Comparison of ENCODE assay signal across 9 cellular contexts in the genomic region with DNA sequence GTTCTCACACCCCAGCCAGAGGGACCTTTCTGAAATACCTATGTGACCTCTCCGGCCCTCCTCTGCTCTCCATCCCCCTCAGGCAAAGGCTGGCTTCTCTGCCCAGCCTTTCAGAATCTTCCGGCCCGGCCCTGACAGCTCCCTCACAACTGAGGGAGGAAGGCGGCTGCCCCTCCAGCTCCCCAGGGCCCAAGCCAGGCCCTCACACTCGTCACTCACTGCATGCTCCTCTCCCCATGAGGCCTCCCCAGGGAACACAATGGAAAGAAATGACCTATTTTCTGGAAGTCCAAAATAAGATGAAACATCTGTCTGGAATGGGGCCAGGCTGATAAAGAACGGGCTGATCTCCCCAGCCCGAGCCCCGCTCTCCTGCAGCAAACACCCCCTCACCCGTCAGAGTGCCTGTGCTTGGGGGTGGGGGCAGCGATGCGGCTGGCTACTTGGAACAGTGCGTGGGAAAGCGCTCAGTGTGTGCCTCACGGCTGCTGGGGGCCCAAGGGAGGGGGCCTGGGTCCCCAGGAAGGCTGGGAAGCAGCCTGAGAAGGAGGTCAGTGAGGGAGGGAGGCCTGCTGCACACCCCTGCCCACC. TPM values are rescaled to one million over a fixed set of nuclear protein-coding genes. Genes with fewer than 3 reads are reported as not detected.
DNase-seq lines count a peak whose midpoint lies in the region; ATAC-seq and TF ChIP-seq lines count a peak whose summit lies in the region.
"Had no signal": no experiment of that assay in that cellular context is flagged by ENCODE, and none has a peak within 500 bp of the region (broad histone marks: within the 10 kb centered on the region; RNA-seq: fewer than 3 reads in every experiment).

No MANE protein-coding gene starts in this region.

- no peak for DNase-seq in RWPE1 (ENCODE audit: low spot score)
- no peak for DNase-seq in esophagus squamous epithelium (lab: John Stamatoyannopoulos, UW)
- DNase-seq in myocyte (ENCODE audit: low read depth), result peak; percentile 33
- no peak for DNase-seq in type B pancreatic cell (ENCODE audit: extremely low spot score, unreplicated experiment)
- no peak for DNase-seq in stimulated activated CD4-positive, alpha-beta T cell treated with anti-CD3 and anti-CD28 coated beads, Interleukin-12 subunit alpha, Interleukin-12 subunit beta, amount 100 ng/mL, for 4 hours
- no peak for DNase-seq in amniotic stem cell (lab: John Stamatoyannopoulos, UW)
- DNase-seq in ACHN, result no peak
- DNase-seq in activated CD8-positive, alpha-beta memory T cell treated with anti-CD3 and anti-CD28 coated beads, Interleukin-2, amount 10 ng/mL, durations not matched to agents 7 days and 5 days, result no peak
- DNase-seq: KG1 had no signal

- POLR2A ChIA-PET in RWPE1 (lab: Yijun Ruan, JAX; ENCODE audit: low non-redundant PET), result no interaction called here

- H3K27me3 ChIP-seq in esophagus squamous epithelium, result peaks cover 0 to under 1% (median 0%) of the 10 kb centered on the region in 4 donors

- peaks cover 71% of the 10 kb centered on the region for H3K4me1 Mint-ChIP-seq in type B pancreatic cell (ENCODE audit: unreplicated experiment)
- H3K4me1 Mint-ChIP-seq in activated CD8-positive, alpha-beta memory T cell treated with anti-CD3 and anti-CD28 coated beads, Interleukin-2, amount 10 ng/mL, durations not matched to agents 7 days and 5 days, result peaks cover 57% of the 10 kb centered on the region

- in situ Hi-C loops in ACHN (cut with HindIII; ENCODE audit: low pct_ligation_motif_present, low pct_unique_long_range_greater_than_20kb, low sequenced_read_pairs), result no loop called here

- no peaks in the 10 kb centered on the region for H3K9me3 ChIP-seq in esophagus squamous epithelium

- peaks cover 9 to 100% (median 60%) of the 10 kb centered on the region in 3 donors for H3K4me1 ChIP-seq in esophagus squamous epithelium

- peaks cover 3% of the 10 kb centered on the region for H3K36me3 Mint-ChIP-seq in type B pancreatic cell
- H3K36me3 Mint-ChIP-seq in activated CD8-positive, alpha-beta memory T cell treated with anti-CD3 and anti-CD28 coated beads, Interleukin-2, amount 10 ng/mL, durations not matched to agents 7 days and 5 days, result peaks cover 22% of the 10 kb centered on the region

- no peak for TF ChIP-seq POLR2A in esophagus squamous epithelium (IDR thresholded peaks at IDR 0.05)

- peak overlapping the region in 3 of 4 donors; percentile 10 to 47 (median 16) for H3K4me3 ChIP-seq in esophagus squamous epithelium

- H3K27me3 Mint-ChIP-seq in type B pancreatic cell, result no peaks in the 10 kb centered on the region
- H3K27me3 Mint-ChIP-seq in activated CD8-positive, alpha-beta memory T cell treated with anti-CD3 and anti-CD28 coated beads, Interleukin-2, amount 10 ng/mL, durations not matched to agents 7 days and 5 days, result no peaks in the 10 kb centered on the region

- no peaks in the 10 kb centered on the region for H3K9me3 Mint-ChIP-seq in type B pancreatic cell
- H3K9me3 Mint-ChIP-seq in activated CD8-positive, alpha-beta memory T cell treated with anti-CD3 and anti-CD28 coated beads, Interleukin-2, amount 10 ng/mL, durations not matched to agents 7 days and 5 days (ENCODE audit: low read depth), result no peaks in the 10 kb centered on the region

- H3K27ac ChIP-seq in RWPE1 (peak overlapping the region; percentile 98), esophagus squamous epithelium (peak overlapping the region; percentile 65 to 94 (median 89))

- CTCF ChIA-PET in RWPE1 (lab: Yijun Ruan, JAX), result no interaction called here
- CTCF ChIA-PET in activated CD8-positive, alpha-beta memory T cell treated with anti-CD3 and anti-CD28 coated beads, Interleukin-2, amount 10 ng/mL, durations not matched to agents 7 days and 5 days (lab: Charles Lee), result interaction anchor here (1.3 to 2.0 kb wide), 3 partner anchors 10 to 15 kb away, joined by 5 to 6 read pairs (median 6); a partner anchor contains a TSS

- ATAC-seq in activated CD8-positive, alpha-beta memory T cell treated with anti-CD3 and anti-CD28 coated beads, Interleukin-2, amount 10 ng/mL, durations not matched to agents 7 days and 5 days, result no peak

- intact Hi-C loops in esophagus squamous epithelium (cut with DNase I), result no loop called here

- WGBS in esophagus squamous epithelium, 2 donors, result 52 to 56% methylated on average over 5 to 6 of the region's 14 CpGs

- TF ChIP-seq CTCF in RWPE1 (conservative IDR thresholded peaks at IDR 0.05; ENCODE audit: low read depth) (no peak), esophagus squamous epithelium (IDR thresholded peaks at IDR 0.05) (no peak), type B pancreatic cell (conservative IDR thresholded peaks at IDR 0.05) (no peak)

- peak overlapping the region; percentile 39 for H3K4me3 Mint-ChIP-seq in type B pancreatic cell
- no peak overlapping the region for H3K4me3 Mint-ChIP-seq in activated CD8-positive, alpha-beta memory T cell treated with anti-CD3 and anti-CD28 coated beads, Interleukin-2, amount 10 ng/mL, durations not matched to agents 7 days and 5 days

- H3K27ac Mint-ChIP-seq in type B pancreatic cell, result peak overlapping the region; percentile 29
- H3K27ac Mint-ChIP-seq in activated CD8-positive, alpha-beta memory T cell treated with anti-CD3 and anti-CD28 coated beads, Interleukin-2, amount 10 ng/mL, durations not matched to agents 7 days and 5 days, result no peak overlapping the region

- H3K36me3 ChIP-seq in esophagus squamous epithelium, result no peaks in the 10 kb centered on the region

RNA-seq across cellular contexts. Expression of a gene that starts 11.3 kb away (rescaled TPM):
- total RNA-seq in esophagus squamous epithelium, result 10 to 100 TPM in 3 of 4 donors, 1 to 10 TPM in 1; 5.6 to 51.7 (median 31.0) TPM
- 26.1 and 34.0 TPM in 2 replicates for total RNA-seq in myocyte
- polyA plus RNA-seq in myocyte (2012), result 138 TPM
- total RNA-seq in type B pancreatic cell (ENCODE audit: low replicate concordance), result 3.3 and 74.8 TPM in 2 replicates
- total RNA-seq in activated CD8-positive, alpha-beta memory T cell treated with anti-CD3 and anti-CD28 coated beads, Interleukin-2, amount 10 ng/mL, durations not matched to agents 7 days and 5 days, result 10 to 100 TPM; 53.3 to 68.9 TPM

RNA-seq across cellular contexts. Expression of a gene that starts 22.3 kb away (rescaled TPM):
- total RNA-seq in esophagus squamous epithelium (not detected), myocyte (0.36 TPM in 1 of 2 replicates, not detected in the other), type B pancreatic cell (ENCODE audit: low replicate concordance) (5.0 and 13.4 TPM in 2 replicates)
- polyA plus RNA-seq in myocyte (2012), result 0.18 TPM
- total RNA-seq in activated CD8-positive, alpha-beta memory T cell treated with anti-CD3 and anti-CD28 coated beads, Interleukin-2, amount 10 ng/mL, durations not matched to agents 7 days and 5 days, result not detected

RNA-seq across cellular contexts. Expression of a gene that starts 45.6 kb away (rescaled TPM):
- total RNA-seq in esophagus squamous epithelium (not detected), myocyte (0.10 TPM in 1 of 2 replicates, not detected in the other), type B pancreatic cell (ENCODE audit: low replicate concordance) (0.10 and 0.38 TPM in 2 replicates)
- not detected for polyA plus RNA-seq in myocyte (2012)
- not detected for total RNA-seq in activated CD8-positive, alpha-beta memory T cell treated with anti-CD3 and anti-CD28 coated beads, Interleukin-2, amount 10 ng/mL, durations not matched to agents 7 days and 5 days

RNA-seq across cellular contexts. Expression of a gene that starts 58.0 kb away (rescaled TPM):
- 10 to 100 TPM in 2 of 4 donors, 1 to 10 TPM in 2; 4.3 to 38.7 (median 15.1) TPM for total RNA-seq in esophagus squamous epithelium
- total RNA-seq in myocyte, result not detected in 2 replicates
- polyA plus RNA-seq in myocyte (2012), result 0.78 TPM
- 1.6 and 4.0 TPM in 2 replicates for total RNA-seq in type B pancreatic cell (ENCODE audit: low replicate concordance)
- total RNA-seq in activated CD8-positive, alpha-beta memory T cell treated with anti-CD3 and anti-CD28 coated beads, Interleukin-2, amount 10 ng/mL, durations not matched to agents 7 days and 5 days, result under 1 TPM in 1 of 2 experiments, not detected in 1; 0.26 TPM
